In the genomic region with DNA sequence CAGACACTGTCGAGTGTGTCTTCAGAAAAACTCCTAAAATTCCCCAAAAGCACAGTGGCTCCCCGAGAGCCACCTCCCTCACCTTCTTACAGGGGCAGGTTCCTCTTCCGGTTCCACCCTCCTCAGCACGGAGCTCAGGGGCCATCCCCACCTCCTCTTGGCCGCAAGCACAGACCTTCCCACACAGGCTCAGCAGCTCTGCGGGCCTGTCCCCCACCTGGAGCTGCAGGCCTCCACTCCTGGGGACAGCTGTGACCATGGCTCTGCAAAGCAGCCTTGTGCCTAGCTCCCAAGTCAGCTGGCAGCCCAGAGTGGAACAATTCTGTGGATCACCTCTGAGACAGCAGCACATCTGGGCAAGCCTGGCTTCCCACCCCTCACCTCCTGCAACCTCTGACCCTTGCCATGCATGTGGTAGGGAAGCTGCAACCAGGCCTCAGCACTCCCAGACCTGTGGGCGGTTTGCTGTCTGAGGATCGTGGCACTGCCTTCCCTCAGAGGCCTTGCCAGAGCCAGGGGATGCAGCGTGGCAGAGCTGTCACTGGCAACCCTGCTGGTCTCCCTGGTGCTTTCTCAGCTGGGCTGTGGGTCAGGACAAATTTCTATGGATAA, we compare ENCODE assay signal across 18 cellular contexts.
DNase-seq lines count a peak whose midpoint lies in the region; ATAC-seq and TF ChIP-seq lines count a peak whose summit lies in the region.
"Had no signal": no experiment of that assay in that cellular context is flagged by ENCODE, and none has a peak within 500 bp of the region (broad histone marks: within the 10 kb centered on the region; RNA-seq: fewer than 3 reads in every experiment).

No MANE protein-coding gene starts in this region.

- CTCF ChIA-PET in OCI-LY7 (lab: Charles Lee; ENCODE audit: unreplicated experiment): interaction anchor here (0.6 kb wide), 1 partner anchor 14 kb away, joined by 4 read pairs; no protein-coding TSS in a partner anchor

- peak overlapping the region; percentile 4 for H3K27ac Mint-ChIP-seq in activated CD4-positive, alpha-beta T cell treated with anti-CD3 and anti-CD28 coated beads, Interleukin-2, amount 10 ng/mL, durations not matched to agents 24 days and 14 days
- H3K27ac Mint-ChIP-seq: CD4-positive, alpha-beta T cell had no signal

- H3K9me2 ChIP-seq in OCI-LY7 (ENCODE audit: insufficient read depth, low read length): no peaks in the 10 kb centered on the region

- peaks cover 10% of the 10 kb centered on the region; the same call in 1 of the 2 replicates for H3K36me3 ChIP-seq in OCI-LY7 (ENCODE audit: insufficient read depth, low read length)
- H3K36me3 ChIP-seq in left ventricle myocardium inferior: peaks cover 23% of the 10 kb centered on the region
- H3K36me3 ChIP-seq: HAP-1 had no signal

- H3K4me1 ChIP-seq in OCI-LY7 (ENCODE audit: insufficient read depth, low read length, poor library complexity, severe bottlenecking) (peaks cover 20% of the 10 kb centered on the region), left ventricle myocardium inferior (peaks cover 32% of the 10 kb centered on the region)
- H3K4me1 ChIP-seq: foreskin keratinocyte, HAP-1, prostate gland had no signal

- H3K36me3 Mint-ChIP-seq in activated CD4-positive, alpha-beta T cell treated with anti-CD3 and anti-CD28 coated beads, Interleukin-2, amount 10 ng/mL, durations not matched to agents 24 days and 14 days (ENCODE audit: low read depth): peaks cover 17% of the 10 kb centered on the region

- H3K4me2 ChIP-seq in OCI-LY7 (ENCODE audit: low read length): peak overlapping the region; percentile 45

- POLR2A ChIA-PET in OCI-LY7 (lab: Charles Lee): interaction anchor here (0.6 to 1.0 kb wide), 3 partner anchors 22 to 218 kb away, joined by 3 to 4 read pairs (median 3); no protein-coding TSS in a partner anchor

- H2AFZ ChIP-seq in OCI-LY7 (ENCODE audit: low read length): peak overlapping the region; percentile 52; the same call in 1 of the 2 replicates

- H3K4me3 Mint-ChIP-seq in activated CD4-positive, alpha-beta T cell treated with anti-CD3 and anti-CD28 coated beads, Interleukin-2, amount 10 ng/mL, durations not matched to agents 24 days and 14 days: peak overlapping the region; percentile 5
- H3K4me3 Mint-ChIP-seq: activated T-helper 1 cell treated with anti-CD3 and anti-CD28 coated beads, Interleukin-12 subunit alpha, Interleukin-12 subunit beta, Interleukin-2, Interleukin-4 antibody, amounts not matched to agents 30 ng/mL and 10 ng/mL and 1 ng/mL, durations not matched to agents 14 hours and 24 hours and 36 hours; CD4-positive, alpha-beta T cell had no signal

- H3K9me3 ChIP-seq in OCI-LY7 (ENCODE audit: low read length): no peaks in the 10 kb centered on the region
- H3K9me3 ChIP-seq in left ventricle myocardium inferior (replicated peaks): no peaks in the 10 kb centered on the region
- H3K9me3 ChIP-seq: HAP-1, prostate gland had no signal

- H4K20me1 ChIP-seq in OCI-LY7 (ENCODE audit: insufficient read depth, low read length): no peaks in the 10 kb centered on the region

- peaks cover 4% of the 10 kb centered on the region for H3K9me3 Mint-ChIP-seq in activated CD4-positive, alpha-beta T cell treated with anti-CD3 and anti-CD28 coated beads, Interleukin-2, amount 10 ng/mL, durations not matched to agents 24 days and 14 days
- H3K9me3 Mint-ChIP-seq: activated T-helper 1 cell treated with anti-CD3 and anti-CD28 coated beads, Interleukin-12 subunit alpha, Interleukin-12 subunit beta, Interleukin-2, Interleukin-4 antibody, amounts not matched to agents 30 ng/mL and 10 ng/mL and 1 ng/mL, durations not matched to agents 14 hours and 24 hours and 36 hours; CD4-positive, alpha-beta T cell had no signal

- TF ChIP-seq CTCF in OCI-LY7 (conservative IDR thresholded peaks at IDR 0.05; ENCODE audit: low read length) (no peak), left ventricle myocardium inferior (IDR thresholded peaks at IDR 0.05; ENCODE audit: borderline replicate concordance) (no peak)

- DNase-seq in activated CD4-positive, alpha-beta T cell treated with anti-CD3 and anti-CD28 coated beads, Interleukin-2, amount 10 ng/mL, durations not matched to agents 24 days and 14 days: no peak
- DNase-seq in activated CD4-positive, alpha-beta T cell treated with anti-CD3 and anti-CD28 coated beads for 48 hours: no peak
- DNase-seq in OCI-LY7 (ENCODE audit: low spot score): peak; percentile 31
- DNase-seq in left ventricle myocardium inferior: no peak
- DNase-seq in substantia nigra (lab: John Stamatoyannopoulos, UW): no peak
- DNase-seq: activated CD4-positive, alpha-beta T cell treated with anti-CD3 and anti-CD28 coated beads, Interleukin-2, amount 50 U/mL, for 4 hours; CD4-positive, alpha-beta T cell; effector memory CD4-positive, alpha-beta T cell; foreskin keratinocyte; NCI-H748 treated with DMSO at 0.1 percent for 48 hours; stimulated activated CD4-positive, alpha-beta T cell treated with anti-CD3 and anti-CD28 coated beads, Interleukin-2, amount 100 ng/mL, for 24 hours had no signal

- H3K4me3 ChIP-seq in OCI-LY7 (ENCODE audit: low read depth, low read length, poor library complexity, severe bottlenecking) (peak overlapping the region; percentile 15), left ventricle myocardium inferior (no peak overlapping the region)
- H3K4me3 ChIP-seq: HAP-1, prostate gland had no signal

- no peaks in the 10 kb centered on the region for H3K27me3 ChIP-seq in left ventricle myocardium inferior (ENCODE audit: low read depth)
- H3K27me3 ChIP-seq: foreskin keratinocyte had no signal

- intact Hi-C loops in activated CD4-positive, alpha-beta T cell treated with anti-CD3 and anti-CD28 coated beads, Interleukin-2, amount 10 ng/mL, durations not matched to agents 24 days and 14 days (cut with micrococcal nuclease): no loop called here
- intact Hi-C loops in OCI-LY7 (cut with micrococcal nuclease; ENCODE audit: unreplicated experiment) (no loop called here), left ventricle myocardium inferior (cut with micrococcal nuclease) (no loop called here)

- no peak overlapping the region for H3K27ac ChIP-seq in OCI-LY7 (ENCODE audit: low read depth, low read length, poor library complexity, severe bottlenecking)
- peak overlapping the region; percentile 78 for H3K27ac ChIP-seq in left ventricle myocardium inferior (replicated peaks)
- H3K27ac ChIP-seq in substantia nigra (ENCODE audit: low read depth, low read length, poor library complexity, severe bottlenecking): peak overlapping the region; percentile 21
- H3K27ac ChIP-seq: 22Rv1, foreskin keratinocyte, prostate gland had no signal

- no peaks in the 10 kb centered on the region for H3K27me3 Mint-ChIP-seq in activated CD4-positive, alpha-beta T cell treated with anti-CD3 and anti-CD28 coated beads, Interleukin-2, amount 10 ng/mL, durations not matched to agents 24 days and 14 days
- H3K27me3 Mint-ChIP-seq: CD4-positive, alpha-beta T cell had no signal

- H3K79me2 ChIP-seq in OCI-LY7 (ENCODE audit: insufficient read depth, low read depth, low read length): no peaks in the 10 kb centered on the region

- no TSS peak for BruUV-seq in OCI-LY7 (replicated peaks; lab: Mats Ljungman, UMichigan)

- peaks cover 31% of the 10 kb centered on the region for H3K4me1 Mint-ChIP-seq in activated CD4-positive, alpha-beta T cell treated with anti-CD3 and anti-CD28 coated beads, Interleukin-2, amount 10 ng/mL, durations not matched to agents 24 days and 14 days

- ATAC-seq in GM21367 (IDR thresholded peaks at IDR 0.05; ENCODE audit: unreplicated experiment) (no peak), GM21423 (IDR thresholded peaks at IDR 0.05; ENCODE audit: unreplicated experiment) (no peak), GM18519 (IDR thresholded peaks at IDR 0.05; ENCODE audit: low FRiP score, unreplicated experiment) (no peak)
- ATAC-seq: foreskin keratinocyte had no signal
